ENCODE assay signal across 8 cellular contexts in the genomic region with DNA sequence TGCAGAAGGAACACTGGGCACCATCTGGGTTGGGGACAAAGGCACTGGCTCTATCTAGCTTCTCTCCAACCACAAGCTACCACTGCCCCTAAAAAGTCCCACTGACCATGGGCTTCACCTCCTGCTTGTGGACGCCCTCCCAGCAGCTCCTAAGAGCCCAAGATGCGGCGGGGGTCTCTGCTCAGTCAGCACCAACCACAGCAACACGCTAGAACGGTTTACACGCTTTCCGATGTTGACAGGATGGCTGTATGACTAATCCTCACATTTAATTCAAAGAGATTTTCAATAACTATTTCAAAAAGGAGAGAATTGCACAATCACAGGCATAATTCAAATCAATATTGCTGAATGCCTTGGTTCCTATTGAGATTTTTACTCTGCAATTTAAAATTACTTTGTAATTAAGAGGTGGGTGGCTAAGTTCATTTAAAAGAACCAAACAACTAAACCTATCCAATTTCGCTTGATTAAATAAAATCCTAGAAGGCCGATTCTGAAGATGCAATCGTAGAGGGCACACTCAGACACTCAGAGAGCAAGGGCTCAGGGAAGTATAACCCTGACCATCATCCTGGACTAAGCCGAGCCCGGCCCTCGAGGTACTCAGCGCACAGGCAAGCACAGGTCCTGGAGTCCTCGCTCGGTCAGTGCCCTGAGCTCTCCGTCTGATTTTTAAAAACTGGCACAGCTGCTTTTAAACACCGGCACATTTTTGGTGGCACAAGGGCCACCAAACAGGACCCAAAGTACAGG.
A peak's percentile ranks its signal among the peaks of the same experiment; 100 is the strongest.
DNase-seq lines count a peak whose midpoint lies in the region; ATAC-seq and TF ChIP-seq lines count a peak whose summit lies in the region.
"Not testable (repeated sequence)": the region's sequence is repeated elsewhere in the genome, so short reads cannot be mapped to it uniquely, and the experiment has no call there.

No MANE protein-coding gene starts in this region.

- not testable (repeated sequence) for H3K9ac ChIP-seq in HCT116 (ENCODE audit: low read length)
- peak overlapping the region; percentile 61 for H3K9ac ChIP-seq in Karpas-422 (ENCODE audit: low read length)

- H3K27ac ChIP-seq in HCT116 (ENCODE audit: low read depth, low read length); Karpas-422 (ENCODE audit: low read length): not testable (repeated sequence)

- POLR2A ChIA-PET in HCT116 (lab: Charles Lee), result not testable (repeated sequence)
- POLR2A ChIA-PET in activated CD8-positive, alpha-beta T cell treated with anti-CD3 and anti-CD28 coated beads, Interleukin-2, amount 10 ng/mL, durations not matched to agents 7 days and 5 days (lab: Charles Lee), result interaction anchor here (0.7 kb wide), 1 partner anchor 70 kb away, joined by 3 read pairs; no protein-coding TSS in a partner anchor

- TF ChIP-seq POLR2A in HCT116 (IDR thresholded peaks at IDR 0.05; ENCODE audit: borderline replicate concordance, extremely low read depth, insufficient read depth, insufficient read length), result not testable (repeated sequence)

- TF ChIP-seq RAD21 in HCT116 (IDR thresholded peaks at IDR 0.05; ENCODE audit: low read depth), result not testable (repeated sequence)

- peak overlapping the region; percentile 83 for H3K4me3 Mint-ChIP-seq in activated CD8-positive, alpha-beta T cell treated with anti-CD3 and anti-CD28 coated beads, Interleukin-2, amount 10 ng/mL, durations not matched to agents 7 days and 5 days
- H3K4me3 Mint-ChIP-seq in dendritic cell treated with granulocyte-macrophage colony-stimulating factor and Interleukin-4, amounts not matched to agents 40 ng/mL and 50 ng/mL, for 4 days, result peak overlapping the region; percentile 64
- peak overlapping the region; percentile 84 for H3K4me3 Mint-ChIP-seq in type B pancreatic cell

- H3K27me3 Mint-ChIP-seq in activated CD8-positive, alpha-beta T cell treated with anti-CD3 and anti-CD28 coated beads, Interleukin-2, amount 10 ng/mL, durations not matched to agents 7 days and 5 days (ENCODE audit: low read depth); dendritic cell treated with granulocyte-macrophage colony-stimulating factor and Interleukin-4, amounts not matched to agents 40 ng/mL and 50 ng/mL, for 4 days; type B pancreatic cell: not testable (repeated sequence)

- H3K9me2 ChIP-seq in HCT116 (ENCODE audit: insufficient read depth); Karpas-422 (replicated peaks; ENCODE audit: insufficient read depth, low read length): not testable (repeated sequence)

- not testable (repeated sequence) for H3K9me3 Mint-ChIP-seq in activated CD8-positive, alpha-beta T cell treated with anti-CD3 and anti-CD28 coated beads, Interleukin-2, amount 10 ng/mL, durations not matched to agents 7 days and 5 days (ENCODE audit: insufficient read depth); dendritic cell treated with granulocyte-macrophage colony-stimulating factor and Interleukin-4, amounts not matched to agents 40 ng/mL and 50 ng/mL, for 4 days; type B pancreatic cell

- H3K79me2 ChIP-seq in HCT116 (ENCODE audit: insufficient read depth, low read length) (peaks cover 15% of the 10 kb centered on the region), Karpas-422 (ENCODE audit: low read length) (peaks cover 21% of the 10 kb centered on the region)

- not testable (repeated sequence) for H3K36me3 ChIP-seq in GM06990 (ENCODE audit: control insufficient read depth, insufficient read depth, low read length); HCT116 (ENCODE audit: control insufficient read depth in 1 of 2, insufficient read depth in 2 of 2, low read length in 2 of 2); Karpas-422 (ENCODE audit: insufficient read depth, low read length); neuron (ENCODE audit: insufficient read depth, low read length)

- H3K4me3 ChIP-seq in GM06990 (replicated peaks; ENCODE audit: low read depth, low read length) (peak overlapping the region; percentile 59), HCT116 (replicated peaks in 1 of 2; ENCODE audit: low read depth in 1 of 2, low read length in 2 of 2) (peak overlapping the region in 1 of 2 experiments; percentile 33; a peak in 3 of 4 replicates), Karpas-422 (ENCODE audit: low read length) (peak overlapping the region; percentile 64; the same call in 1 of the 2 replicates), iPS-11a (ENCODE audit: low read depth, low read length) (peak overlapping the region; percentile 8), neuron (ENCODE audit: low read length) (peak overlapping the region; percentile 44)

- peaks cover 11% of the 10 kb centered on the region for H3K36me3 Mint-ChIP-seq in activated CD8-positive, alpha-beta T cell treated with anti-CD3 and anti-CD28 coated beads, Interleukin-2, amount 10 ng/mL, durations not matched to agents 7 days and 5 days (ENCODE audit: low read depth)
- peaks cover 18% of the 10 kb centered on the region for H3K36me3 Mint-ChIP-seq in dendritic cell treated with granulocyte-macrophage colony-stimulating factor and Interleukin-4, amounts not matched to agents 40 ng/mL and 50 ng/mL, for 4 days (ENCODE audit: low read depth)
- not testable (repeated sequence) for H3K36me3 Mint-ChIP-seq in type B pancreatic cell

- peak; percentile 31; the same call in 1 of the 2 replicates for ATAC-seq in HCT116
- peak; percentile 18 for ATAC-seq in activated CD8-positive, alpha-beta T cell treated with anti-CD3 and anti-CD28 coated beads, Interleukin-2, amount 10 ng/mL, durations not matched to agents 7 days and 5 days

- not testable (repeated sequence) for TF ChIP-seq CTCF in GM06990 (IDR thresholded peaks at IDR 0.05; ENCODE audit: insufficient read depth, low read length, poor library complexity, severe bottlenecking); HCT116 (IDR thresholded peaks at IDR 0.05 in 2 of 3, conservative IDR thresholded peaks at IDR 0.05 in 1 of 3; ENCODE audit: borderline replicate concordance in 1 of 3, insufficient read depth in 1 of 3, low read depth in 2 of 3, low read length in 2 of 3); type B pancreatic cell (conservative IDR thresholded peaks at IDR 0.05)

- not testable (repeated sequence) for H3K27me3 ChIP-seq in GM06990 (replicated peaks; ENCODE audit: control insufficient read depth, insufficient read depth, low read length); HCT116 (ENCODE audit: insufficient read depth, low read length); Karpas-422 (ENCODE audit: low read length); neuron (ENCODE audit: insufficient read depth, low read length)

- CTCF ChIA-PET in HCT116 (lab: Charles Lee), result not testable (repeated sequence)
- CTCF ChIA-PET in activated CD8-positive, alpha-beta T cell treated with anti-CD3 and anti-CD28 coated beads, Interleukin-2, amount 10 ng/mL, durations not matched to agents 7 days and 5 days (lab: Charles Lee), result interaction anchor here (0.6 kb wide), 1 partner anchor 27 kb away, joined by 3 read pairs; no protein-coding TSS in a partner anchor

- peaks cover 11% of the 10 kb centered on the region for H3K4me1 Mint-ChIP-seq in activated CD8-positive, alpha-beta T cell treated with anti-CD3 and anti-CD28 coated beads, Interleukin-2, amount 10 ng/mL, durations not matched to agents 7 days and 5 days (ENCODE audit: low read depth)
- not testable (repeated sequence) for H3K4me1 Mint-ChIP-seq in dendritic cell treated with granulocyte-macrophage colony-stimulating factor and Interleukin-4, amounts not matched to agents 40 ng/mL and 50 ng/mL, for 4 days (ENCODE audit: low read depth); type B pancreatic cell (ENCODE audit: unreplicated experiment)

- BruUV-seq in HCT116 (replicated peaks; lab: Mats Ljungman, UMichigan), result not testable (repeated sequence)

- not testable (repeated sequence) for H4K20me1 ChIP-seq in HCT116 (ENCODE audit: insufficient read depth); Karpas-422 (ENCODE audit: insufficient read depth, low read depth, low read length)

- H2AFZ ChIP-seq in HCT116 (ENCODE audit: low read depth, low read length, poor library complexity, severe bottlenecking); Karpas-422 (ENCODE audit: low read length); neuron (ENCODE audit: low read depth, low read length): not testable (repeated sequence)

- RAD21 ChIA-PET in HCT116 (lab: Charles Lee; ENCODE audit: low non-redundant PET in 1 of 2, low total read pairs in 2 of 2, uncharacterized antibody in 2 of 2, unreplicated experiment in 2 of 2), result not testable (repeated sequence)

- peak overlapping the region; percentile 37; the same call in 1 of the 2 replicates for H3K4me2 ChIP-seq in HCT116 (ENCODE audit: low read length)
- H3K4me2 ChIP-seq in Karpas-422 (ENCODE audit: low read depth, low read length, poor library complexity, severe bottlenecking), result peak overlapping the region; percentile 80

- H3K4me1 ChIP-seq in HCT116 (ENCODE audit: control insufficient read depth in 1 of 2, insufficient read depth in 2 of 2, low read length in 2 of 2); Karpas-422 (ENCODE audit: low read length); neuron (ENCODE audit: insufficient read depth, low read length): not testable (repeated sequence)

- not testable (repeated sequence) for DNase-seq in GM06990 (ENCODE audit: extremely low read depth, insufficient read length); HCT116 (ENCODE audit: low read depth, low spot score); Karpas-422; activated CD8-positive, alpha-beta T cell treated with anti-CD3 and anti-CD28 coated beads, Interleukin-2, amount 10 ng/mL, durations not matched to agents 7 days and 5 days; type B pancreatic cell (ENCODE audit: extremely low spot score, unreplicated experiment)

- intact Hi-C loops in HCT116 (cut with micrococcal nuclease); dendritic cell treated with granulocyte-macrophage colony-stimulating factor and Interleukin-4, amounts not matched to agents 40 ng/mL and 50 ng/mL, for 4 days (cut with micrococcal nuclease): not testable (repeated sequence)

- H3K27ac Mint-ChIP-seq in activated CD8-positive, alpha-beta T cell treated with anti-CD3 and anti-CD28 coated beads, Interleukin-2, amount 10 ng/mL, durations not matched to agents 7 days and 5 days, result peak overlapping the region; percentile 63
- H3K27ac Mint-ChIP-seq in dendritic cell treated with granulocyte-macrophage colony-stimulating factor and Interleukin-4, amounts not matched to agents 40 ng/mL and 50 ng/mL, for 4 days; type B pancreatic cell: not testable (repeated sequence)

- not testable (repeated sequence) for H3K9me3 ChIP-seq in HCT116 (ENCODE audit: control insufficient read depth in 1 of 2, insufficient read depth in 1 of 2, low read depth in 1 of 2, low read length in 2 of 2); Karpas-422 (ENCODE audit: low read length); neuron (ENCODE audit: low read length)
